11 cellular contexts compared by ENCODE assay signal in genomic region chr7:74305987-74306736, GRCh38. TPM values are rescaled to one million over a fixed set of nuclear protein-coding genes. Genes with fewer than 3 reads are reported as not detected.
DNase-seq lines count a peak whose midpoint lies in the region; ATAC-seq and TF ChIP-seq lines count a peak whose summit lies in the region.
"Had no signal": no experiment of that assay in that cellular context is flagged by ENCODE, and none has a peak within 500 bp of the region (broad histone marks: within the 10 kb centered on the region; RNA-seq: fewer than 3 reads in every experiment).

No MANE protein-coding gene starts in this region.

- peaks cover 22% of the 10 kb centered on the region for H3K4me1 Mint-ChIP-seq in activated T-cell treated with anti-CD3 and anti-CD28 coated beads, Interleukin-2, amount 50 U/mL, for 72 hours (ENCODE audit: low read depth)

- no peaks in the 10 kb centered on the region for H3K36me3 ChIP-seq in MM.1S (replicated peaks; ENCODE audit: insufficient read depth, low read length)
- H3K36me3 ChIP-seq: spleen had no signal

- no peak overlapping the region for H3K4me2 ChIP-seq in MM.1S (ENCODE audit: low read depth, low read length)

- DNase-seq in activated CD8-positive, alpha-beta memory T cell treated with anti-CD3 and anti-CD28 coated beads for 24 hours = peak; percentile 60
- DNase-seq in activated CD8-positive, alpha-beta memory T cell treated with anti-CD3 and anti-CD28 coated beads, Interleukin-2, amount 50 U/mL, for 4 hours = no peak
- peak in 1 of 2 donors; percentile 7 for DNase-seq in activated T-cell treated with anti-CD3 and anti-CD28 coated beads, Interleukin-2, amount 50 U/mL, for 72 hours
- peak; percentile 47 for DNase-seq in islet precursor cell
- peak in 39 of 49 donors; percentile 35 to 88 (median 70) for DNase-seq in substantia nigra (lab: John Stamatoyannopoulos, UW)
- DNase-seq in cerebellar nuclear complex (lab: John Stamatoyannopoulos, UW) = no peak
- no peak for DNase-seq in MM.1S
- DNase-seq: NCI-H1436 treated with DMSO at 0.1 percent for 48 hours, spleen had no signal

- no peak overlapping the region for H3K9ac ChIP-seq in MM.1S (ENCODE audit: low read length)

- H3F3A ChIP-seq in MM.1S (ENCODE audit: insufficient read depth, low read length) = no peaks in the 10 kb centered on the region

- H3K27ac ChIP-seq in substantia nigra (ENCODE audit: low read depth, low read length, poor library complexity, severe bottlenecking) (peak overlapping the region; percentile 88), MM.1S (ENCODE audit: low read length) (no peak overlapping the region)
- H3K27ac ChIP-seq: SJSA1 had no signal

- no peaks in the 10 kb centered on the region for H3K27me3 ChIP-seq in MM.1S (replicated peaks; ENCODE audit: insufficient read depth, low read length)
- H3K27me3 ChIP-seq: SJSA1 had no signal

- H3K4me3 Mint-ChIP-seq in activated T-cell treated with anti-CD3 and anti-CD28 coated beads, Interleukin-2, amount 50 U/mL, for 72 hours = peak overlapping the region; percentile 36 to 73

- no peaks in the 10 kb centered on the region for H3K4me1 ChIP-seq in MM.1S (ENCODE audit: low read length)

- H3K27ac Mint-ChIP-seq in activated T-cell treated with anti-CD3 and anti-CD28 coated beads, Interleukin-2, amount 50 U/mL, for 72 hours = no peak overlapping the region

- H2AFZ ChIP-seq in MM.1S (ENCODE audit: low read length) = no peak overlapping the region

- H4K20me1 ChIP-seq in MM.1S (ENCODE audit: insufficient read depth, low read length) = no peaks in the 10 kb centered on the region

- no peak for TF ChIP-seq CTCF in MM.1S (IDR thresholded peaks at IDR 0.05; ENCODE audit: low read length)

- ATAC-seq in activated T-cell treated with anti-CD3 and anti-CD28 coated beads, Interleukin-2, amount 50 U/mL, for 72 hours (replicated peaks in 1 of 2) = peak; percentile 38 to 49
- no peak for ATAC-seq in HG03196 (IDR thresholded peaks at IDR 0.05; ENCODE audit: unreplicated experiment)

- H3K27me3 Mint-ChIP-seq in activated T-cell treated with anti-CD3 and anti-CD28 coated beads, Interleukin-2, amount 50 U/mL, for 72 hours (ENCODE audit: low read depth) = peaks cover 17% of the 10 kb centered on the region

- H3K4me3 ChIP-seq in MM.1S (ENCODE audit: low read length) = no peak overlapping the region

- no peaks in the 10 kb centered on the region for H3K9me3 ChIP-seq in MM.1S (replicated peaks; ENCODE audit: insufficient read depth, low read length)
- H3K9me3 ChIP-seq: spleen had no signal

- peaks cover 0 to under 1% of the 10 kb centered on the region in 2 donors for H3K9me3 Mint-ChIP-seq in activated T-cell treated with anti-CD3 and anti-CD28 coated beads, Interleukin-2, amount 50 U/mL, for 72 hours

- peaks cover 0 to under 1% of the 10 kb centered on the region in 2 donors for H3K36me3 Mint-ChIP-seq in activated T-cell treated with anti-CD3 and anti-CD28 coated beads, Interleukin-2, amount 50 U/mL, for 72 hours (ENCODE audit: insufficient read depth in 2 of 2)

- no peaks in the 10 kb centered on the region for H3K79me2 ChIP-seq in MM.1S (ENCODE audit: low read length)

- no peaks in the 10 kb centered on the region for H3K9me2 ChIP-seq in MM.1S (replicated peaks; ENCODE audit: insufficient read depth, low read length)

RNA-seq across cellular contexts. Expression of gene CLIP2, which starts 17.0 kb away (rescaled TPM):
- total RNA-seq in activated T-cell treated with anti-CD3 and anti-CD28 coated beads, Interleukin-2, amount 50 U/mL, for 72 hours = 1 to 10 TPM; 2.4 to 3.2 TPM

RNA-seq across cellular contexts. Expression of gene RFC2, which starts 52.0 kb away (rescaled TPM):
- 10 to 100 TPM; 62.9 to 95.3 TPM for total RNA-seq in activated T-cell treated with anti-CD3 and anti-CD28 coated beads, Interleukin-2, amount 50 U/mL, for 72 hours

Comparison
In these comparisons a context has a peak if more than half of its experiments do, and no peak if none do; other contexts are left out.
1. DNase-seq: peak in activated CD8-positive, alpha-beta memory T cell treated with anti-CD3 and anti-CD28 coated beads for 24 hours (single experiment), islet precursor cell (single experiment) and substantia nigra (39 of 49); none in activated CD8-positive, alpha-beta memory T cell treated with anti-CD3 and anti-CD28 coated beads, Interleukin-2, amount 50 U/mL, for 4 hours (single experiment), cerebellar nuclear complex (0 of 2) and MM.1S (single experiment).